ENCODE assay signal across 11 cellular contexts in the genomic region with DNA sequence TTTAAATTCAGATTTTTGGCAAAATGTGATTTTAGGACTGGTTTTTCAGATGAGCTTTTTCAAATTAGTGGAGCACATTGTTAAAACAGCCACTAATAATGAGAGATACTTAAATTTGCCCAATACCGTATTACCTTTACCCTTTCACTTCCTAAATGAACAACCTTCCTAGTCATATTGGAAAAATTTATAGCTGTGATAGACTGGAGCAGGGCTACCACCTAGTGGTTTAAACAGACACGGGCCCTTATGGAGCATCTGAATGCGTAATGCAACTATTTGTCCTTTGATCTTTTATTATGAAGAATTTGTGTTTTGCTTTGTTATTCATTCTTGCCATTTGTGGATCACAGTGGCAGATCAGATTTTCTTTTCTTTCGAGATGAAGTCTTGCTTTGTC.
DNase-seq lines count a peak whose midpoint lies in the region; FAIRE-seq and TF ChIP-seq lines count a peak whose summit lies in the region.
"Had no signal": no experiment of that assay in that cellular context is flagged by ENCODE, and none has a peak within 500 bp of the region (broad histone marks: within the 10 kb centered on the region; RNA-seq: fewer than 3 reads in every experiment).

No MANE protein-coding gene starts in this region.

- H3K23ac ChIP-seq in trophoblast cell (ENCODE audit: low read length) = no peak overlapping the region

- no peak overlapping the region for H2BK12ac ChIP-seq in trophoblast cell (ENCODE audit: low read length)

- in situ Hi-C loops in astrocyte of the spinal cord (cut with HindIII; ENCODE audit: low sequenced_read_pairs) = no loop called here

- CTCF ChIA-PET in activated naive CD4-positive, alpha-beta T cell treated with anti-CD3 and anti-CD28 coated beads for 36 hours (lab: Charles Lee) = interaction anchor here (0.6 to 0.8 kb wide), 2 partner anchors 9 to 23 kb away, joined by 3 read pairs; no protein-coding TSS in a partner anchor
- CTCF ChIA-PET in activated naive CD4-positive, alpha-beta T cell treated with anti-CD3 and anti-CD28 coated beads, Interleukin-2, amount 10 ng/mL, durations not matched to agents 7 days and 5 days (lab: Charles Lee) = no interaction called here

- no peak overlapping the region for H3K27ac Mint-ChIP-seq in activated naive CD4-positive, alpha-beta T cell treated with anti-CD3 and anti-CD28 coated beads for 36 hours
- H3K27ac Mint-ChIP-seq in activated naive CD4-positive, alpha-beta T cell treated with anti-CD3 and anti-CD28 coated beads, Interleukin-2, amount 10 ng/mL, durations not matched to agents 7 days and 5 days = no peak overlapping the region
- H3K27ac Mint-ChIP-seq: mesothelial cell of epicardium had no signal

- H3K4me3 Mint-ChIP-seq in activated naive CD4-positive, alpha-beta T cell treated with anti-CD3 and anti-CD28 coated beads for 36 hours = no peak overlapping the region
- H3K4me3 Mint-ChIP-seq in activated naive CD4-positive, alpha-beta T cell treated with anti-CD3 and anti-CD28 coated beads, Interleukin-2, amount 10 ng/mL, durations not matched to agents 7 days and 5 days = no peak overlapping the region
- H3K4me3 Mint-ChIP-seq: mesothelial cell of epicardium had no signal

- H4K91ac ChIP-seq in trophoblast cell (ENCODE audit: low read depth, low read length) = no peak overlapping the region

- no CpG with 5 or more reads among the region's 4 CpGs for WGBS in trophoblast cell (ENCODE audit: extremely low coverage, insufficient coverage, insufficient read length)

- H3K4me2 ChIP-seq in trophoblast cell (ENCODE audit: low read length) = no peak overlapping the region
- H3K4me2 ChIP-seq: hepatocyte had no signal

- H2BK5ac ChIP-seq in trophoblast cell (ENCODE audit: low read depth, low read length, poor library complexity) = no peak overlapping the region

- H3K36me3 ChIP-seq in trophoblast cell (ENCODE audit: control insufficient read depth in 1 of 2, insufficient read depth in 2 of 2, low read length in 2 of 2) = no peaks in the 10 kb centered on the region

- H3K9me3 ChIP-seq in trophoblast cell (ENCODE audit: insufficient read depth, low read depth, low read length) = no peaks in the 10 kb centered on the region

- peaks cover 7% of the 10 kb centered on the region for H3K36me3 Mint-ChIP-seq in activated naive CD4-positive, alpha-beta T cell treated with anti-CD3 and anti-CD28 coated beads for 36 hours (ENCODE audit: low read depth)
- H3K36me3 Mint-ChIP-seq in activated naive CD4-positive, alpha-beta T cell treated with anti-CD3 and anti-CD28 coated beads, Interleukin-2, amount 10 ng/mL, durations not matched to agents 7 days and 5 days = peaks cover 18% of the 10 kb centered on the region

- H4K8ac ChIP-seq in trophoblast cell (ENCODE audit: low read depth, low read length) = no peak overlapping the region

- no peak for FAIRE-seq in GM12891 (lab: Jason Lieb, UNC)

- no peak overlapping the region for H2BK120ac ChIP-seq in trophoblast cell (ENCODE audit: insufficient read depth, low read length, poor library complexity)

- no peaks in the 10 kb centered on the region for H3K4me1 ChIP-seq in trophoblast cell (ENCODE audit: control insufficient read depth in 1 of 2, insufficient read depth in 2 of 2, low read length in 2 of 2)

- no peak overlapping the region for H3K4me3 ChIP-seq in LNCaP clone FGC (ENCODE audit: low read depth, low read length)
- no peak overlapping the region for H3K4me3 ChIP-seq in astrocyte of the spinal cord (ENCODE audit: low read depth, low read length)
- H3K4me3 ChIP-seq in trophoblast cell (ENCODE audit: low read depth, low read length) = no peak overlapping the region
- H3K4me3 ChIP-seq: hepatocyte had no signal

- H3K9ac ChIP-seq in trophoblast cell (ENCODE audit: low read length) = no peak overlapping the region

- H3K18ac ChIP-seq in trophoblast cell (ENCODE audit: low read length) = no peak overlapping the region

- no peak overlapping the region for H3K14ac ChIP-seq in trophoblast cell (ENCODE audit: low read length)

- H3K4ac ChIP-seq in trophoblast cell (ENCODE audit: low read depth, low read length) = no peak overlapping the region

- DNase-seq in activated naive CD4-positive, alpha-beta T cell treated with anti-CD3 and anti-CD28 coated beads for 36 hours = peak; percentile 22
- DNase-seq in activated naive CD4-positive, alpha-beta T cell treated with anti-CD3 and anti-CD28 coated beads, Interleukin-2, amount 10 ng/mL, durations not matched to agents 7 days and 5 days = no peak
- DNase-seq in LNCaP clone FGC (ENCODE audit: low read depth) (no peak), astrocyte of the spinal cord (ENCODE audit: low read depth, low spot score) (no peak), trophoblast cell (peak; percentile 4 to 62), amniotic stem cell (lab: John Stamatoyannopoulos, UW) (no peak), posterior vena cava (ENCODE audit: low spot score) (no peak), GM12891 (ENCODE audit: insufficient read length, low spot score) (no peak)
- DNase-seq: effector memory CD4-positive, alpha-beta T cell had no signal

- H3K27me3 ChIP-seq in trophoblast cell (ENCODE audit: insufficient read depth, low read length) = no peaks in the 10 kb centered on the region
- H3K27me3 ChIP-seq: hepatocyte had no signal

- no peaks in the 10 kb centered on the region for H3K79me1 ChIP-seq in trophoblast cell (ENCODE audit: low read length)

- peaks cover 23% of the 10 kb centered on the region for H3K4me1 Mint-ChIP-seq in activated naive CD4-positive, alpha-beta T cell treated with anti-CD3 and anti-CD28 coated beads for 36 hours (ENCODE audit: low read depth)
- no peaks in the 10 kb centered on the region for H3K4me1 Mint-ChIP-seq in activated naive CD4-positive, alpha-beta T cell treated with anti-CD3 and anti-CD28 coated beads, Interleukin-2, amount 10 ng/mL, durations not matched to agents 7 days and 5 days

- intact Hi-C loops in activated naive CD4-positive, alpha-beta T cell treated with anti-CD3 and anti-CD28 coated beads for 36 hours (cut with micrococcal nuclease) = loop anchor here (1.0 kb wide), 1 partner anchor 71 kb away; no protein-coding TSS in a partner anchor
- intact Hi-C loops in posterior vena cava (cut with DNase I) = no loop called here

- H3K9me3 Mint-ChIP-seq in activated naive CD4-positive, alpha-beta T cell treated with anti-CD3 and anti-CD28 coated beads for 36 hours = peaks cover 2% of the 10 kb centered on the region
- H3K9me3 Mint-ChIP-seq in activated naive CD4-positive, alpha-beta T cell treated with anti-CD3 and anti-CD28 coated beads, Interleukin-2, amount 10 ng/mL, durations not matched to agents 7 days and 5 days = peaks cover 9% of the 10 kb centered on the region

- no peak overlapping the region for H4K12ac ChIP-seq in trophoblast cell (ENCODE audit: low read depth, low read length)

- H3K79me2 ChIP-seq in trophoblast cell (ENCODE audit: control insufficient read depth, insufficient read depth, low read length, poor library complexity) = no peaks in the 10 kb centered on the region

- H2AFZ ChIP-seq in trophoblast cell (ENCODE audit: insufficient read depth, low read length, poor library complexity) = no peak overlapping the region
- H2AFZ ChIP-seq: hepatocyte had no signal

- no peak overlapping the region for H3K27ac ChIP-seq in trophoblast cell (ENCODE audit: low read depth, low read length)
- H3K27ac ChIP-seq: hepatocyte had no signal

- H3K27me3 Mint-ChIP-seq in activated naive CD4-positive, alpha-beta T cell treated with anti-CD3 and anti-CD28 coated beads for 36 hours (ENCODE audit: low read depth) = no peaks in the 10 kb centered on the region
- no peaks in the 10 kb centered on the region for H3K27me3 Mint-ChIP-seq in activated naive CD4-positive, alpha-beta T cell treated with anti-CD3 and anti-CD28 coated beads, Interleukin-2, amount 10 ng/mL, durations not matched to agents 7 days and 5 days

- TF ChIP-seq CTCF in LNCaP clone FGC (IDR thresholded peaks at IDR 0.05; ENCODE audit: control insufficient read depth, extremely low read depth, insufficient read depth) = 0 out of 2 replicates have a peak, but pooled peaks have one; percentile 5
- peak; percentile 1 for TF ChIP-seq CTCF in astrocyte of the spinal cord (IDR thresholded peaks at IDR 0.05; ENCODE audit: low read depth, low read length)

- no peak for TF ChIP-seq POLR2A in GM12891 (IDR thresholded peaks at IDR 0.05; ENCODE audit: low read depth, low read length)

- no peak overlapping the region for H2AK5ac ChIP-seq in trophoblast cell (ENCODE audit: low read length)

TF ChIP-seq in GM12891, 5 proteins besides CTCF, POLR2A, EP300 and RAD21:
- TF ChIP-seq POU2F2 (IDR thresholded peaks at IDR 0.05; ENCODE audit: low read depth, low read length) (no peak), POLR2AphosphoS5 (IDR thresholded peaks at IDR 0.05; ENCODE audit: low read depth, low read length) (no peak), SPI1 (IDR thresholded peaks at IDR 0.05; ENCODE audit: low read depth, low read length) (no peak), TAF1 (IDR thresholded peaks at IDR 0.05; ENCODE audit: low read depth, low read length) (no peak), PAX5 (IDR thresholded peaks at IDR 0.05; ENCODE audit: insufficient read depth, low read length, severe bottlenecking) (no peak)

Comparison
In these comparisons a context has a peak if more than half of its experiments do, and no peak if none do; other contexts are left out.
1. DNase-seq: peak in activated naive CD4-positive, alpha-beta T cell treated with anti-CD3 and anti-CD28 coated beads for 36 hours (single experiment) and trophoblast cell (2 of 2); none in activated naive CD4-positive, alpha-beta T cell treated with anti-CD3 and anti-CD28 coated beads, Interleukin-2, amount 10 ng/mL, durations not matched to agents 7 days and 5 days (single experiment), LNCaP clone FGC (single experiment), astrocyte of the spinal cord (single experiment), amniotic stem cell (single experiment), posterior vena cava (single experiment) and GM12891 (single experiment).